In genomic region chr1:36164399-36164798, GRCh38 we compare ENCODE assay signal across 15 cellular contexts. TPM values are rescaled to one million over a fixed set of nuclear protein-coding genes. Genes with fewer than 3 reads are reported as not detected.
DNase-seq lines count a peak whose midpoint lies in the region; ATAC-seq and TF ChIP-seq lines count a peak whose summit lies in the region.
"Had no signal": no experiment of that assay in that cellular context is flagged by ENCODE, and none has a peak within 500 bp of the region (broad histone marks: within the 10 kb centered on the region; RNA-seq: fewer than 3 reads in every experiment).

No MANE protein-coding gene starts in this region.

- peak overlapping the region; percentile 89 for H3K27ac ChIP-seq in suprapubic skin
- H3K27ac ChIP-seq: KMS-11 had no signal

- DNase-seq in activated naive CD8-positive, alpha-beta T cell treated with anti-CD3 and anti-CD28 coated beads, Interleukin-2, amount 50 U/mL, for 24 hours = no peak
- DNase-seq in activated CD8-positive, alpha-beta T cell treated with anti-CD3 and anti-CD28 coated beads for 36 hours = no peak
- DNase-seq in immature natural killer cell (no peak), suprapubic skin (ENCODE audit: low spot score in 2 of 2) (no peak), RKO (ENCODE audit: low spot score) (no peak), GM19238 (ENCODE audit: insufficient read length, low spot score) (no peak), GM13977 (ENCODE audit: low spot score) (no peak)
- DNase-seq: EL; glutamatergic neuron; left lung; NCI-H1694; nucleus accumbens; stimulated activated CD4-positive, alpha-beta T cell treated with anti-CD3 and anti-CD28 coated beads, Interleukin-12 subunit alpha, Interleukin-12 subunit beta, amount 100 ng/mL, for 4 hours had no signal

- no peaks in the 10 kb centered on the region for H3K27me3 ChIP-seq in suprapubic skin
- H3K27me3 ChIP-seq: left lung had no signal

- no peaks in the 10 kb centered on the region for H3K36me3 ChIP-seq in suprapubic skin

- POLR2A ChIA-PET in activated CD8-positive, alpha-beta T cell treated with anti-CD3 and anti-CD28 coated beads for 36 hours (lab: Charles Lee) = interaction anchor here (0.9 to 4.2 kb wide), 2 partner anchors 14 to 23 kb away, joined by 3 to 22 read pairs; no protein-coding TSS in a partner anchor

- H3K36me3 Mint-ChIP-seq in activated naive CD8-positive, alpha-beta T cell = peaks cover 7% of the 10 kb centered on the region
- H3K36me3 Mint-ChIP-seq in activated naive CD8-positive, alpha-beta T cell treated with anti-CD3 and anti-CD28 coated beads, Interleukin-2, amount 50 U/mL, for 24 hours (ENCODE audit: low read depth) = peaks cover 41% of the 10 kb centered on the region
- peaks cover 36% of the 10 kb centered on the region for H3K36me3 Mint-ChIP-seq in activated CD8-positive, alpha-beta T cell treated with anti-CD3 and anti-CD28 coated beads for 36 hours (ENCODE audit: low read depth)
- peaks cover 5 to 8% (median 8%) of the 10 kb centered on the region in 3 donors for H3K36me3 Mint-ChIP-seq in immature natural killer cell

- peaks cover 70% of the 10 kb centered on the region for H3K4me1 Mint-ChIP-seq in activated naive CD8-positive, alpha-beta T cell (ENCODE audit: low read depth)
- H3K4me1 Mint-ChIP-seq in activated naive CD8-positive, alpha-beta T cell treated with anti-CD3 and anti-CD28 coated beads, Interleukin-2, amount 50 U/mL, for 24 hours = peaks cover 66% of the 10 kb centered on the region
- peaks cover 62% of the 10 kb centered on the region for H3K4me1 Mint-ChIP-seq in activated CD8-positive, alpha-beta T cell treated with anti-CD3 and anti-CD28 coated beads for 36 hours (ENCODE audit: low read depth)
- peaks cover 72 to 79% of the 10 kb centered on the region in 2 donors for H3K4me1 Mint-ChIP-seq in immature natural killer cell

- no peaks in the 10 kb centered on the region for H3K9me3 Mint-ChIP-seq in activated naive CD8-positive, alpha-beta T cell (ENCODE audit: low read depth)
- H3K9me3 Mint-ChIP-seq in activated naive CD8-positive, alpha-beta T cell treated with anti-CD3 and anti-CD28 coated beads, Interleukin-2, amount 50 U/mL, for 24 hours = no peaks in the 10 kb centered on the region
- H3K9me3 Mint-ChIP-seq in activated CD8-positive, alpha-beta T cell treated with anti-CD3 and anti-CD28 coated beads for 36 hours = no peaks in the 10 kb centered on the region
- no peaks in the 10 kb centered on the region for H3K9me3 Mint-ChIP-seq in immature natural killer cell

- in situ Hi-C loops in GM13977 (cut with MboI; ENCODE audit: low pct_unique_long_range_greater_than_20kb, low sequenced_read_pairs, unreplicated experiment) = no loop called here

- CTCF ChIA-PET in activated CD8-positive, alpha-beta T cell treated with anti-CD3 and anti-CD28 coated beads for 36 hours (lab: Charles Lee) = interaction anchor here (1.0 to 7.5 kb wide), 4 partner anchors 14 to 121 kb away, joined by 3 to 95 read pairs (median 13); partner anchors contain the start of gene TRAPPC3

- H3K4me1 ChIP-seq in suprapubic skin = peaks cover 75% of the 10 kb centered on the region

- TF ChIP-seq CTCF in activated CD8-positive, alpha-beta T cell treated with anti-CD3 and anti-CD28 coated beads for 36 hours (IDR thresholded peaks at IDR 0.05) = no peak
- TF ChIP-seq CTCF in suprapubic skin (IDR thresholded peaks at IDR 0.05) = no peak
- no peak for TF ChIP-seq CTCF in GM13977 (IDR thresholded peaks at IDR 0.05; ENCODE audit: extremely low read depth, insufficient read depth, missing control alignments)

- no peak for TF ChIP-seq EP300 in suprapubic skin (IDR thresholded peaks at IDR 0.05)

- no peaks in the 10 kb centered on the region for H3K27me3 Mint-ChIP-seq in activated naive CD8-positive, alpha-beta T cell
- no peaks in the 10 kb centered on the region for H3K27me3 Mint-ChIP-seq in activated naive CD8-positive, alpha-beta T cell treated with anti-CD3 and anti-CD28 coated beads, Interleukin-2, amount 50 U/mL, for 24 hours
- H3K27me3 Mint-ChIP-seq in activated CD8-positive, alpha-beta T cell treated with anti-CD3 and anti-CD28 coated beads for 36 hours = no peaks in the 10 kb centered on the region
- H3K27me3 Mint-ChIP-seq in immature natural killer cell (ENCODE audit: low read depth in 3 of 3) = peaks cover 0 to 10% (median 3%) of the 10 kb centered on the region in 3 donors

- H3K4me3 Mint-ChIP-seq in activated naive CD8-positive, alpha-beta T cell = peak overlapping the region; percentile 25
- no peak overlapping the region for H3K4me3 Mint-ChIP-seq in activated naive CD8-positive, alpha-beta T cell treated with anti-CD3 and anti-CD28 coated beads, Interleukin-2, amount 50 U/mL, for 24 hours
- no peak overlapping the region for H3K4me3 Mint-ChIP-seq in activated CD8-positive, alpha-beta T cell treated with anti-CD3 and anti-CD28 coated beads for 36 hours
- no peak overlapping the region for H3K4me3 Mint-ChIP-seq in immature natural killer cell

- no peak for TF ChIP-seq POLR2A in suprapubic skin (IDR thresholded peaks at IDR 0.05)

- H3K4me3 ChIP-seq in suprapubic skin = no peak overlapping the region
- H3K4me3 ChIP-seq: left lung had no signal

- intact Hi-C loops in activated CD8-positive, alpha-beta T cell treated with anti-CD3 and anti-CD28 coated beads for 36 hours (cut with micrococcal nuclease) = no loop called here

- WGBS in suprapubic skin = 84% methylated on average over 2 of the region's 2 CpGs

- no peaks in the 10 kb centered on the region for H3K9me3 ChIP-seq in suprapubic skin
- H3K9me3 ChIP-seq: left lung had no signal

- H3K27ac Mint-ChIP-seq in activated naive CD8-positive, alpha-beta T cell = peak overlapping the region; percentile 72
- H3K27ac Mint-ChIP-seq in activated naive CD8-positive, alpha-beta T cell treated with anti-CD3 and anti-CD28 coated beads, Interleukin-2, amount 50 U/mL, for 24 hours = no peak overlapping the region
- peak overlapping the region; percentile 77 for H3K27ac Mint-ChIP-seq in activated CD8-positive, alpha-beta T cell treated with anti-CD3 and anti-CD28 coated beads for 36 hours
- H3K27ac Mint-ChIP-seq in immature natural killer cell = peak overlapping the region; percentile 62 to 88 (median 71)

- no peak for ATAC-seq in activated naive CD8-positive, alpha-beta T cell treated with anti-CD3 and anti-CD28 coated beads, Interleukin-2, amount 50 U/mL, for 24 hours
- ATAC-seq in activated CD8-positive, alpha-beta T cell treated with anti-CD3 and anti-CD28 coated beads for 36 hours = no peak
- ATAC-seq: left lung had no signal

RNA-seq across cellular contexts. Expression of gene MAP7D1, which starts 8.4 kb away (rescaled TPM):
- total RNA-seq in activated CD8-positive, alpha-beta T cell treated with anti-CD3 and anti-CD28 coated beads for 36 hours = 100 to 1,000 TPM; 125 to 129 TPM
- polyA plus RNA-seq in immature natural killer cell = 10 to 100 TPM; 12.4 to 41.9 (median 17.9) TPM
- 100 to 1,000 TPM in 1 of 4 donors, 10 to 100 TPM in 3; 80.0 to 119 (median 94.6) TPM for total RNA-seq in suprapubic skin

RNA-seq across cellular contexts. Expression of gene TRAPPC3, which starts 15.1 kb away (rescaled TPM):
- 10 to 100 TPM; 47.9 to 48.4 TPM for total RNA-seq in activated CD8-positive, alpha-beta T cell treated with anti-CD3 and anti-CD28 coated beads for 36 hours
- 100 to 1,000 TPM; 113 to 219 (median 129) TPM for polyA plus RNA-seq in immature natural killer cell
- total RNA-seq in suprapubic skin = 100 to 1,000 TPM in 2 of 4 donors, 10 to 100 TPM in 2; 68.7 to 111 (median 97.5) TPM

RNA-seq across cellular contexts. Expression of gene COL8A2, which starts 39.4 kb away (rescaled TPM):
- total RNA-seq in activated CD8-positive, alpha-beta T cell treated with anti-CD3 and anti-CD28 coated beads for 36 hours = under 1 TPM; 0.83 to 0.85 TPM
- polyA plus RNA-seq in immature natural killer cell = under 1 TPM in 1 of 3 donors, not detected in 2; 0.12 TPM
- total RNA-seq in suprapubic skin = 1 to 10 TPM; 4.9 to 5.6 (median 5.2) TPM

RNA-seq across cellular contexts. Expression of gene THRAP3, which starts 59.8 kb away (rescaled TPM):
- 100 to 1,000 TPM; 119 to 121 TPM for total RNA-seq in activated CD8-positive, alpha-beta T cell treated with anti-CD3 and anti-CD28 coated beads for 36 hours
- polyA plus RNA-seq in immature natural killer cell = 100 to 1,000 TPM in 1 of 3 donors, 10 to 100 TPM in 2; 61.6 to 103 (median 70.7) TPM
- 10 to 100 TPM; 73.3 to 93.3 (median 78.2) TPM for total RNA-seq in suprapubic skin
